Comparison of ENCODE assay signal across 1 cellular context in the genomic region with DNA sequence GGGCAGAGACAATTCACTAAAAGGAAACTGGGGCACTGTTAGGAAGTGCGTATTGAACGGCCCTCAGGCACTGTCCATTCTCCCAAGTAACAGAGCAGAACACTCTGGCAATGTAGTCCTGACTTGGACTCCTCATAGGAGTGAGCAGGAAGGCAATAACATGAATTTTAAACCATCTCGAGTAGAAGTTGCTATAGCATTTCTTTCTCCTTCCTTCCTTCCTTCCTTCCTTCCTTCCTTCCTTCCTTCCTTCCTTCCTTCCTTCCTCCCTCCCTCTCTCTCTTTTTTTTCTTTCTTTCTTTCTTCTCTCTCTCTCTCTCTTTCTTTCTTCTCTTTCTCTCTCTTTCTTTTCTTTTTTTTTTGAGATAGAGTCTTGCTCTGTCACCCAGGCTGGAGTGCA.
TF ChIP-seq lines count a peak whose summit lies in the region.

No MANE protein-coding gene starts in this region.

TF ChIP-seq in HepG2, 621 proteins besides CTCF, POLR2A, EP300 and RAD21:
- TF ChIP-seq, protein P1, sequence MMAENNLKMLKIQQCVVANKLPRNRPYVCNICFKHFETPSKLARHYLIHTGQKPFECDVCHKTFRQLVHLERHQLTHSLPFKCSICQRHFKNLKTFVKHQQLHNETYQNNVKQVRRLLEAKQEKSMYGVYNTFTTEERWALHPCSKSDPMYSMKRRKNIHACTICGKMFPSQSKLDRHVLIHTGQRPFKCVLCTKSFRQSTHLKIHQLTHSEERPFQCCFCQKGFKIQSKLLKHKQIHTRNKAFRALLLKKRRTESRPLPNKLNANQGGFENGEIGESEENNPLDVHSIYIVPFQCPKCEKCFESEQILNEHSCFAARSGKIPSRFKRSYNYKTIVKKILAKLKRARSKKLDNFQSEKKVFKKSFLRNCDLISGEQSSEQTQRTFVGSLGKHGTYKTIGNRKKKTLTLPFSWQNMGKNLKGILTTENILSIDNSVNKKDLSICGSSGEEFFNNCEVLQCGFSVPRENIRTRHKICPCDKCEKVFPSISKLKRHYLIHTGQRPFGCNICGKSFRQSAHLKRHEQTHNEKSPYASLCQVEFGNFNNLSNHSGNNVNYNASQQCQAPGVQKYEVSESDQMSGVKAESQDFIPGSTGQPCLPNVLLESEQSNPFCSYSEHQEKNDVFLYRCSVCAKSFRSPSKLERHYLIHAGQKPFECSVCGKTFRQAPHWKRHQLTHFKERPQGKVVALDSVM (CRISPR knock-in tag; IDR thresholded peaks at IDR 0.05), result no peak
- TF ChIP-seq HDAC1 (CRISPR knock-in tag; IDR thresholded peaks at IDR 0.05), result no peak
- no peak for TF ChIP-seq SMAD9 (CRISPR knock-in tag; IDR thresholded peaks at IDR 0.05)
- TF ChIP-seq SNAPC2 (CRISPR knock-in tag; IDR thresholded peaks at IDR 0.05), result no peak
- no peak for TF ChIP-seq ZNF790 (CRISPR knock-in tag; IDR thresholded peaks at IDR 0.05; ENCODE audit: borderline replicate concordance)
- TF ChIP-seq, protein P2, sequence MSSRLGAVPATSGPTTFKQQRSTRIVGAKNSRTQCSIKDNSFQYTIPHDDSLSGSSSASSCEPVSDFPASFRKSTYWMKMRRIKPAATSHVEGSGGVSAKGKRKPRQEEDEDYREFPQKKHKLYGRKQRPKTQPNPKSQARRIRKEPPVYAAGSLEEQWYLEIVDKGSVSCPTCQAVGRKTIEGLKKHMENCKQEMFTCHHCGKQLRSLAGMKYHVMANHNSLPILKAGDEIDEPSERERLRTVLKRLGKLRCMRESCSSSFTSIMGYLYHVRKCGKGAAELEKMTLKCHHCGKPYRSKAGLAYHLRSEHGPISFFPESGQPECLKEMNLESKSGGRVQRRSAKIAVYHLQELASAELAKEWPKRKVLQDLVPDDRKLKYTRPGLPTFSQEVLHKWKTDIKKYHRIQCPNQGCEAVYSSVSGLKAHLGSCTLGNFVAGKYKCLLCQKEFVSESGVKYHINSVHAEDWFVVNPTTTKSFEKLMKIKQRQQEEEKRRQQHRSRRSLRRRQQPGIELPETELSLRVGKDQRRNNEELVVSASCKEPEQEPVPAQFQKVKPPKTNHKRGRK (CRISPR knock-in tag; IDR thresholded peaks at IDR 0.05), result peak; percentile 68; the same call in 1 of the 2 replicates
- no peak for TF ChIP-seq RFXAP (CRISPR knock-in tag; IDR thresholded peaks at IDR 0.05; ENCODE audit: borderline replicate concordance)
- 0 out of 2 replicates have a peak, but pooled peaks have one; percentile 9 for TF ChIP-seq PAWR (CRISPR knock-in tag; IDR thresholded peaks at IDR 0.05; ENCODE audit: borderline replicate concordance)
- TF ChIP-seq, protein P3, sequence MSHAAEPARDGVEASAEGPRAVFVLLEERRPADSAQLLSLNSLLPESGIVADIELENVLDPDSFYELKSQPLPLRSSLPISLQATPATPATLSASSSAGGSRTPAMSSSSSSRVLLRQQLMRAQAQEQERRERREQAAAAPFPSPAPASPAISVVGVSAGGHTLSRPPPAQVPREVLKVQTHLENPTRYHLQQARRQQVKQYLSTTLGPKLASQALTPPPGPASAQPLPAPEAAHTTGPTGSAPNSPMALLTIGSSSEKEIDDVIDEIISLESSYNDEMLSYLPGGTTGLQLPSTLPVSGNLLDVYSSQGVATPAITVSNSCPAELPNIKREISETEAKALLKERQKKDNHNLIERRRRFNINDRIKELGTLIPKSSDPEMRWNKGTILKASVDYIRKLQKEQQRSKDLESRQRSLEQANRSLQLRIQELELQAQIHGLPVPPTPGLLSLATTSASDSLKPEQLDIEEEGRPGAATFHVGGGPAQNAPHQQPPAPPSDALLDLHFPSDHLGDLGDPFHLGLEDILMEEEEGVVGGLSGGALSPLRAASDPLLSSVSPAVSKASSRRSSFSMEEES (CRISPR knock-in tag; IDR thresholded peaks at IDR 0.05), result no peak
- TF ChIP-seq, protein P4, sequence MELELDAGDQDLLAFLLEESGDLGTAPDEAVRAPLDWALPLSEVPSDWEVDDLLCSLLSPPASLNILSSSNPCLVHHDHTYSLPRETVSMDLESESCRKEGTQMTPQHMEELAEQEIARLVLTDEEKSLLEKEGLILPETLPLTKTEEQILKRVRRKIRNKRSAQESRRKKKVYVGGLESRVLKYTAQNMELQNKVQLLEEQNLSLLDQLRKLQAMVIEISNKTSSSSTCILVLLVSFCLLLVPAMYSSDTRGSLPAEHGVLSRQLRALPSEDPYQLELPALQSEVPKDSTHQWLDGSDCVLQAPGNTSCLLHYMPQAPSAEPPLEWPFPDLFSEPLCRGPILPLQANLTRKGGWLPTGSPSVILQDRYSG (CRISPR knock-in tag; IDR thresholded peaks at IDR 0.05), result no peak
- no peak for TF ChIP-seq ZNF552 (CRISPR knock-in tag; IDR thresholded peaks at IDR 0.05; ENCODE audit: borderline replicate concordance)
